9 cellular contexts compared by ENCODE assay signal in genomic region chr17:13601776-13602551, GRCh38. TPM values are rescaled to one million over a fixed set of nuclear protein-coding genes. Genes with fewer than 3 reads are reported as not detected.
DNase-seq lines count a peak whose midpoint lies in the region; ATAC-seq, FAIRE-seq and TF ChIP-seq lines count a peak whose summit lies in the region.
"Had no signal": no experiment of that assay in that cellular context is flagged by ENCODE, and none has a peak within 500 bp of the region (broad histone marks: within the 10 kb centered on the region; RNA-seq: fewer than 3 reads in every experiment).

Gene HS3ST3A1, minus strand, starts transcription at chr17:13601929. Its CDS starts 800 bp downstream, at chr17:13601129.

- peak within 1 kb of the TSS; percentile 14 to 62 (median 47) for H3K4me3 Mint-ChIP-seq in immature natural killer cell

- H3K4me3 ChIP-seq in K562 = peak within 1 kb of the TSS; percentile 58
- H3K4me3 ChIP-seq in A673 (ENCODE audit: low read depth, low read length, poor library complexity, severe bottlenecking) = no peak within 1 kb of the TSS
- H3K4me3 ChIP-seq: GM12878 had no signal

- H3K4me2 ChIP-seq in K562 (ENCODE audit: insufficient read depth, low read length) = peak within 1 kb of the TSS; percentile 82

- TF ChIP-seq POLR2A in K562 (conservative IDR thresholded peaks at IDR 0.05) = peak; percentile 60; the same call in 1 of the 2 replicates

- peak within 1 kb of the TSS; percentile 67 for H3K27ac ChIP-seq in K562 (ENCODE audit: extremely low read depth, low read depth, low read length)
- H3K27ac ChIP-seq in A673 (ENCODE audit: low read depth, low read length, poor library complexity, severe bottlenecking) = no peak within 1 kb of the TSS

- TF ChIP-seq CTCF in K562 (IDR thresholded peaks at IDR 0.05 in 2 of 3, conservative IDR thresholded peaks at IDR 0.05 in 1 of 3; ENCODE audit: insufficient read depth in 2 of 3, low read depth in 1 of 3, low read length in 3 of 3) = no peak
- no peak for TF ChIP-seq CTCF in A673 (conservative IDR thresholded peaks at IDR 0.05; ENCODE audit: low read depth, low read length)

- TF ChIP-seq EP300 in Ishikawa (IDR thresholded peaks at IDR 0.05; ENCODE audit: borderline replicate concordance) (no peak), K562 (IDR thresholded peaks at IDR 0.05; ENCODE audit: low read length) (no peak)

- H3K79me2 ChIP-seq in K562 (ENCODE audit: control insufficient read depth, insufficient read depth, low read length) = peaks cover 46% of the 10 kb centered on the region

- intact Hi-C loops in K562 (cut with micrococcal nuclease) (loop anchor here (2.0 kb wide), 1 partner anchor 37 kb away; no protein-coding TSS in a partner anchor), A673 (cut with micrococcal nuclease; ENCODE audit: unreplicated experiment) (no loop called here)

- in situ Hi-C loops in K562 (cut with MboI) = no loop called here

- H3K4me1 Mint-ChIP-seq in immature natural killer cell = peaks cover 6 to 7% of the 10 kb centered on the region in 2 donors

- peaks cover 0 to 2% (median 0%) of the 10 kb centered on the region in 6 donors for H3K9me3 Mint-ChIP-seq in immature natural killer cell

- WGBS in K562 (ENCODE audit: insufficient coverage, low coverage, missing lambda C conversion rate) = 5% methylated on average over 11 of the region's 61 CpGs

- no peak for FAIRE-seq in K562 (lab: Jason Lieb, UNC)
- FAIRE-seq: GM12878 had no signal

- no peaks in the 10 kb centered on the region for H3K9me1 ChIP-seq in K562 (ENCODE audit: control insufficient read depth, insufficient read depth, low read length)

- BruUV-seq in K562 (replicated peaks; lab: Mats Ljungman, UMichigan) (no TSS peak), A673 (replicated peaks; lab: Mats Ljungman, UMichigan) (no TSS peak)

- peaks cover 0 to 9% (median 0%) of the 10 kb centered on the region in 3 donors for H3K36me3 Mint-ChIP-seq in immature natural killer cell

- peak within 1 kb of the TSS; percentile 94 for H2AFZ ChIP-seq in K562 (ENCODE audit: low read depth, low read length)

- no peaks in the 10 kb centered on the region for H4K20me1 ChIP-seq in K562 (replicated peaks; ENCODE audit: control insufficient read depth, insufficient read depth, low read length)

- no peak for TF ChIP-seq RAD21 in Ishikawa (IDR thresholded peaks at IDR 0.05; ENCODE audit: low read depth)
- no peak for TF ChIP-seq RAD21 in K562 (CRISPR knock-in tag; conservative IDR thresholded peaks at IDR 0.05 in 1 of 2, IDR thresholded peaks at IDR 0.05 in 1 of 2)

- H3K27ac Mint-ChIP-seq in immature natural killer cell = no peak within 1 kb of the TSS

- H3K4me1 ChIP-seq in K562 (replicated peaks in 1 of 2; ENCODE audit: control insufficient read depth in 2 of 2, insufficient read depth in 2 of 2, low read length in 2 of 2) (peaks cover 3 to 22% of the 10 kb centered on the region in 2 experiments; a peak in 3 of 5 replicates), A673 (ENCODE audit: insufficient read depth, low read length, poor library complexity, severe bottlenecking) (no peaks in the 10 kb centered on the region)

- H3K9me3 ChIP-seq in K562 (replicated peaks; ENCODE audit: control insufficient read depth, insufficient read depth, low read depth, low read length) (no peaks in the 10 kb centered on the region), A673 (ENCODE audit: low read depth, low read length, poor library complexity, severe bottlenecking) (no peaks in the 10 kb centered on the region)

- peak within 1 kb of the TSS; percentile 75 to 97 for H3K9ac ChIP-seq in K562 (ENCODE audit: insufficient read depth in 1 of 2, low read depth in 2 of 2, low read length in 2 of 2)

- peaks cover 14 to 21% (median 19%) of the 10 kb centered on the region in 3 donors for H3K27me3 Mint-ChIP-seq in immature natural killer cell (ENCODE audit: low read depth in 3 of 3)

- DNase-seq in AG08395 (ENCODE audit: low spot score) (peak; percentile 89), K562 (ENCODE audit: extremely low read depth in 1 of 4, low spot score in 3 of 4) (peak; percentile 80 to 89 (median 85)), immature natural killer cell (peak in 1 of 3 donors; percentile 2), COLO829 (ENCODE audit: low spot score) (no peak), A673 (ENCODE audit: low spot score) (no peak)
- DNase-seq in stimulated activated naive CD8-positive, alpha-beta T cell treated with anti-CD3 and anti-CD28 coated beads, Interleukin-15, Interleukin-2, amounts not matched to agents 100 U/mL and 50 U/mL, for 24 hours = peak; percentile 28

- H3K36me3 ChIP-seq in K562 (ENCODE audit: control insufficient read depth, insufficient read depth, low read length) = no peaks in the 10 kb centered on the region
- no peaks in the 10 kb centered on the region for H3K36me3 ChIP-seq in A673 (ENCODE audit: insufficient read depth, low read length, poor library complexity, severe bottlenecking)

- no peaks in the 10 kb centered on the region for H3K27me3 ChIP-seq in K562 (ENCODE audit: control insufficient read depth in 2 of 2, insufficient read depth in 2 of 2, low read length in 2 of 2)
- H3K27me3 ChIP-seq in A673 (replicated peaks; ENCODE audit: insufficient read depth, low read depth, low read length, poor library complexity) = peaks cover 56% of the 10 kb centered on the region

- CTCF ChIA-PET in K562 (lab: Yijun Ruan, JAX; ENCODE audit: low intra/inter-chr PET ratio) (no interaction called here), A673 (lab: Charles Lee) (no interaction called here)

- peak; percentile 81 for ATAC-seq in K562
- peak; percentile 47 for ATAC-seq in stimulated activated naive CD8-positive, alpha-beta T cell treated with anti-CD3 and anti-CD28 coated beads, Interleukin-15, Interleukin-2, amounts not matched to agents 100 U/mL and 50 U/mL, for 24 hours
- no peak for ATAC-seq in GM19452 (IDR thresholded peaks at IDR 0.05; ENCODE audit: unreplicated experiment)
- ATAC-seq: GM12878 had no signal

- POLR2A ChIA-PET in K562 (lab: Yijun Ruan, JAX) (interaction anchor here (0.7 kb wide), 1 partner anchor 308 kb away, joined by 5 read pairs; no protein-coding TSS in a partner anchor), A673 (lab: Charles Lee; ENCODE audit: low non-redundant PET) (no interaction called here)

TF ChIP-seq in Ishikawa, 13 proteins besides CTCF, POLR2A, EP300 and RAD21 (continues in another document):
- TF ChIP-seq ZBTB7A (IDR thresholded peaks at IDR 0.05; ENCODE audit: low read depth) (0 out of 2 replicates have a peak, but pooled peaks have one; percentile 48), TCF12 (IDR thresholded peaks at IDR 0.05; ENCODE audit: low read depth) (no peak), MAX (IDR thresholded peaks at IDR 0.05) (peak; percentile 81), EGR1 (IDR thresholded peaks at IDR 0.05) (0 out of 2 replicates have a peak, but pooled peaks have one; percentile 10), TEAD4 (IDR thresholded peaks at IDR 0.05) (no peak)

TF ChIP-seq in K562, 482 proteins besides CTCF, POLR2A, EP300 and RAD21 (continues in another document):
- peak; percentile 41; the same call in 1 of the 2 replicates for TF ChIP-seq TFAP4 (CRISPR knock-in tag; IDR thresholded peaks at IDR 0.05; ENCODE audit: borderline replicate concordance)
- peak; percentile 92 for TF ChIP-seq CREM (IDR thresholded peaks at IDR 0.05; ENCODE audit: low read depth)
- TF ChIP-seq USF1 (CRISPR knock-in tag; IDR thresholded peaks at IDR 0.05) = 0 out of 2 replicates have a peak, but pooled peaks have one; percentile 42
- TF ChIP-seq NFYB (IDR thresholded peaks at IDR 0.05; ENCODE audit: extremely low read depth, insufficient read length) = peak; percentile 15
- TF ChIP-seq ZBTB7A (IDR thresholded peaks at IDR 0.05; ENCODE audit: borderline replicate concordance, control insufficient read depth, low read depth, low read length) = peak; percentile 89; the same call in 1 of the 2 replicates

RNA-seq across cellular contexts. Expression of gene HS3ST3A1, which starts in this region (rescaled TPM):
- total RNA-seq in K562 (2011; cell fraction: chromatin; rRNA removed; ENCODE audit: low replicate concordance) = 3.4 and 11.5 TPM in 2 replicates
- 17.2 and 19.7 TPM in 2 replicates for total RNA-seq in K562 (2011; cell fraction: nucleolus; rRNA removed)
- total RNA-seq in K562 (2011; cell fraction: nucleoplasm; rRNA removed) = 7.4 and 8.5 TPM in 2 replicates
- 14.8 and 18.5 TPM in 2 replicates for total RNA-seq in K562 (2014; rRNA removed)
- total RNA-seq in K562 (2014; rRNA removed; fragmentation: Illumina TruSeq; extraction: Trizol) = 1.2 and 1.5 TPM in 2 replicates
- 8.0 and 8.1 TPM in 2 replicates for total RNA-seq in K562 (2015; rRNA removed; fragmentation: Illumina TruSeq; extraction: Trizol)
- total RNA-seq in K562 (2021) = 11.7 and 12.0 TPM in 2 replicates
- polyA plus RNA-seq in K562 (2011; rRNA removed) = 2.3 TPM in 2 replicates
- polyA plus RNA-seq in K562 (2011; cell fraction: cytosol; rRNA removed) = 5.0 and 13.1 TPM in 2 replicates
- 2.2 and 4.5 TPM in 2 replicates for polyA plus RNA-seq in K562 (2011; cell fraction: nucleus; rRNA removed)
- polyA plus RNA-seq in K562 (2012) = 5.5 and 6.8 TPM in 2 replicates
- polyA plus RNA-seq in K562 (2014; fragmentation: Illumina TruSeq; extraction: Trizol) = 1.7 and 9.6 TPM in 2 replicates
- polyA plus RNA-seq in K562 (2014; fragmentation: Nextera tagmentation; extraction: Ambion mirVana) = under 1 TPM; 0.25 to 0.39 TPM
- 6.6 and 9.1 TPM in 2 replicates for polyA plus RNA-seq in K562 (2014; rRNA removed)
- polyA minus RNA-seq in K562 (2011; rRNA and poly(A)+ RNA removed) = 0.33 and 1.4 TPM in 2 replicates
- 11.8 and 18.3 TPM in 2 replicates for polyA minus RNA-seq in K562 (2011; cell fraction: cytosol; rRNA and poly(A)+ RNA removed)
- polyA minus RNA-seq in K562 (2011; cell fraction: nucleus; rRNA and poly(A)+ RNA removed) = 10.0 and 15.2 TPM in 2 replicates
- 1 to 10 TPM; 1.8 to 2.1 (median 1.8) TPM for polyA plus RNA-seq in immature natural killer cell
- not detected in 2 replicates for total RNA-seq in A673 (2021)
- total RNA-seq: GM12878 had no signal

Comparison
In these comparisons a context has a peak if more than half of its experiments do, and no peak if none do; other contexts are left out.
1. DNase-seq: peak in AG08395 (single experiment), K562 (4 of 4) and stimulated activated naive CD8-positive, alpha-beta T cell treated with anti-CD3 and anti-CD28 coated beads, Interleukin-15, Interleukin-2, amounts not matched to agents 100 U/mL and 50 U/mL, for 24 hours (single experiment); none in COLO829 (single experiment) and A673 (single experiment).